8 cellular contexts compared by ENCODE assay signal in genomic region chr1:77978969-77979838, GRCh38. TPM values are rescaled to one million over a fixed set of nuclear protein-coding genes. Genes with fewer than 3 reads are reported as not detected.
DNase-seq lines count a peak whose midpoint lies in the region; ATAC-seq lines count a peak whose summit lies in the region.

Gene FUBP1, minus strand, starts transcription at chr1:77979072. Its CDS starts 68 bp downstream, at chr1:77979004.

- DNase-seq in AML-193 (lab: John Stamatoyannopoulos, UW) (peak; percentile 98), NCI-H446 (lab: John Stamatoyannopoulos, UW) (peak; percentile 100), cerebellum (ENCODE audit: low spot score) (peak; percentile 92), kidney glomerular epithelial cell (lab: John Stamatoyannopoulos, UW) (peak; percentile 100)
- DNase-seq in stimulated activated CD4-positive, alpha-beta T cell treated with anti-CD3 and anti-CD28 coated beads, Interleukin-1b, Interleukin-23, amount 100 ng/mL, for 1 hour (ENCODE audit: low read depth in 2 of 2), result peak; percentile 78 to 87

- ATAC-seq in GM19035 (IDR thresholded peaks at IDR 0.05; ENCODE audit: unreplicated experiment), result peak; percentile 77
- ATAC-seq in HG03354 (IDR thresholded peaks at IDR 0.05; ENCODE audit: poor library complexity, severe bottlenecking, unreplicated experiment), result peak; percentile 80
- peak; percentile 74 to 76 for ATAC-seq in activated CD4-positive, CD25-positive, alpha-beta regulatory T cell treated with anti-CD3 and anti-CD28 coated beads, Interleukin-2, amount 50 U/mL, for 24 hours

RNA-seq across cellular contexts. Expression of gene FUBP1, which starts in this region (rescaled TPM):
- 395 TPM for total RNA-seq in cerebellum

Comparison
In these comparisons a context has a peak if more than half of its experiments do, and no peak if none do; other contexts are left out.
1. Peak in every context shown above with its lines: DNase-seq and ATAC-seq.